1 cellular context compared by ENCODE assay signal in genomic region chr16:10751291-10751697, GRCh38.
A peak's percentile ranks its signal among the peaks of the same experiment; 100 is the strongest.
TF ChIP-seq lines count a peak whose summit lies in the region.

No MANE protein-coding gene starts in this region.

TF ChIP-seq in HepG2, 621 proteins besides CTCF, POLR2A, EP300 and RAD21 (continued from another document):
- TF ChIP-seq HNF1B (CRISPR knock-in tag; IDR thresholded peaks at IDR 0.05) (0 out of 2 replicates have a peak, but pooled peaks have one; percentile 14), ATF7 (IDR thresholded peaks at IDR 0.05) (peak; percentile 44; the same call in 1 of the 2 replicates), ATF7 (CRISPR knock-in tag; IDR thresholded peaks at IDR 0.05) (no peak)
